Comparison of ENCODE assay signal across 7 cellular contexts in genomic region chr1:111139234-111139955, GRCh38. TPM values are rescaled to one million over a fixed set of nuclear protein-coding genes. Genes with fewer than 3 reads are reported as not detected.
DNase-seq lines count a peak whose midpoint lies in the region; ATAC-seq, FAIRE-seq and TF ChIP-seq lines count a peak whose summit lies in the region.

No MANE protein-coding gene starts in this region.

- peak overlapping the region; percentile 100 for H3K4me3 Mint-ChIP-seq in T-helper 1 cell treated with Interleukin-12 subunit alpha and Interleukin-12 subunit beta and Interleukin-4 antibody, amounts not matched to agents 30 μg/mL and 1 μg/mL, for 36 hours

- H3K27ac Mint-ChIP-seq in T-helper 1 cell treated with Interleukin-12 subunit alpha and Interleukin-12 subunit beta and Interleukin-4 antibody, amounts not matched to agents 30 μg/mL and 1 μg/mL, for 36 hours = peak overlapping the region; percentile 97

- no peaks in the 10 kb centered on the region for H3K27me3 Mint-ChIP-seq in T-helper 1 cell treated with Interleukin-12 subunit alpha and Interleukin-12 subunit beta and Interleukin-4 antibody, amounts not matched to agents 30 μg/mL and 1 μg/mL, for 36 hours (ENCODE audit: low read depth)

- TF ChIP-seq POLR2A in GM12891 (IDR thresholded peaks at IDR 0.05; ENCODE audit: low read depth, low read length) = peak; percentile 72; the same call in 1 of the 2 replicates

- peak; percentile 45 for ATAC-seq in HG02588 (IDR thresholded peaks at IDR 0.05; ENCODE audit: unreplicated experiment)

- no peak for FAIRE-seq in GM12891 (lab: Jason Lieb, UNC)

- DNase-seq in GM12891 (ENCODE audit: insufficient read length, low spot score) (peak; percentile 37), NCI-H1105 treated with DMSO at 0.1 percent for 48 hours (lab: John Stamatoyannopoulos, UW) (peak; percentile 84), left kidney (ENCODE audit: low read depth, low spot score) (peak; percentile 89)
- peak; percentile 26 for DNase-seq in stimulated activated CD4-positive, alpha-beta T cell treated with anti-CD3 and anti-CD28 coated beads, Interleukin-2, amount 100 ng/mL, for 4 hours (ENCODE audit: low read depth)

- H3K9me3 Mint-ChIP-seq in T-helper 1 cell treated with Interleukin-12 subunit alpha and Interleukin-12 subunit beta and Interleukin-4 antibody, amounts not matched to agents 30 μg/mL and 1 μg/mL, for 36 hours = no peaks in the 10 kb centered on the region

- H3K27ac ChIP-seq in cingulate gyrus (ENCODE audit: low read depth, low read length) = peak overlapping the region; percentile 89

- H3K4me1 Mint-ChIP-seq in T-helper 1 cell treated with Interleukin-12 subunit alpha and Interleukin-12 subunit beta and Interleukin-4 antibody, amounts not matched to agents 30 μg/mL and 1 μg/mL, for 36 hours (ENCODE audit: low read depth) = peaks cover 33% of the 10 kb centered on the region

- peaks cover 29% of the 10 kb centered on the region for H3K36me3 Mint-ChIP-seq in T-helper 1 cell treated with Interleukin-12 subunit alpha and Interleukin-12 subunit beta and Interleukin-4 antibody, amounts not matched to agents 30 μg/mL and 1 μg/mL, for 36 hours (ENCODE audit: low read depth)

TF ChIP-seq in GM12891, 5 proteins besides CTCF, POLR2A, EP300 and RAD21:
- TF ChIP-seq POLR2AphosphoS5 (IDR thresholded peaks at IDR 0.05; ENCODE audit: low read depth, low read length) (peak; percentile 75), POU2F2 (IDR thresholded peaks at IDR 0.05; ENCODE audit: low read depth, low read length) (no peak; the same call in 1 of the 2 replicates), PAX5 (IDR thresholded peaks at IDR 0.05; ENCODE audit: insufficient read depth, low read length, severe bottlenecking) (no peak)

RNA-seq across cellular contexts. Expression of gene DRAM2, which starts 0.5 kb away (rescaled TPM):
- 122 TPM for polyA plus RNA-seq in GM12891 (2012; ENCODE audit: low read depth, missing spikeins)

RNA-seq across cellular contexts. Expression of gene CEPT1, which starts 0.6 kb away (rescaled TPM):
- 37.1 TPM for polyA plus RNA-seq in GM12891 (2012; ENCODE audit: low read depth, missing spikeins)

Comparison
In these comparisons a context has a peak if more than half of its experiments do, and no peak if none do; other contexts are left out.
1. Peak in every context shown above with its lines: DNase-seq, ATAC-seq and H3K27ac ChIP-seq.
2. DNase-seq: peak in every context shown above with its lines; median percentile 89 in left kidney; 84 in NCI-H1105 treated with DMSO at 0.1 percent for 48 hours; 37 in GM12891; 26 in stimulated activated CD4-positive, alpha-beta T cell treated with anti-CD3 and anti-CD28 coated beads, Interleukin-2, amount 100 ng/mL, for 4 hours.